ENCODE assay signal across 8 cellular contexts in the genomic region with DNA sequence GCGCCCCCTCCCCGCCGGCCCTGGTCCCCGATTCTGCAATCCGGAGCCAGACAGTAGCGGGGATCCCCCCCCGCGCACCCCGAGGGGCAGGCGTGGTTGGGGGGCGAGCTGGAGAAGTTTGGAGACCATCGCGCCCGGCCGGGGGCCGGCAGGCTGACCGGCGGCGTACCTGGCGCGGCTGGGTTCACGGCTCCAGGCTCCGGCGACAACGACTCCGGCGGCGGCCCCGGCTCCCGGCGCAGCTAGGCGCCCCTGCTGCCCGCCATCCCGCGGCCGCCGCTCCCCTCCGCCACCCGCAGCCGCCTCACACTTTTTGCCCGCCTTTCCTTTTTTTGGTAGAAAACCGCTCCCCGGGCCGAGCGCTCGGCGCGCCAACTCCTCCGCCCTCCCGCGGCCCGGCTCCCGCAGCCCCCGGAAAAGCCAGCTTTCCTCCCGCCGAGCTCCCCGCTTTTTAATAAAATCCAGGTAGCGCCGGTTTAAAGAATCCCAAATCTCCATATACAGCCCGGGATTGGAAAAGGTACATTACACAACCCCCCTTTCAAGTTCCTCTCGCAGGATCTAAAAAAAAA. TPM values are rescaled to one million over a fixed set of nuclear protein-coding genes. Genes with fewer than 3 reads are reported as not detected.
A peak's percentile ranks its signal among the peaks of the same experiment; 100 is the strongest.
DNase-seq lines count a peak whose midpoint lies in the region; ATAC-seq and TF ChIP-seq lines count a peak whose summit lies in the region.

A gene with protein sequence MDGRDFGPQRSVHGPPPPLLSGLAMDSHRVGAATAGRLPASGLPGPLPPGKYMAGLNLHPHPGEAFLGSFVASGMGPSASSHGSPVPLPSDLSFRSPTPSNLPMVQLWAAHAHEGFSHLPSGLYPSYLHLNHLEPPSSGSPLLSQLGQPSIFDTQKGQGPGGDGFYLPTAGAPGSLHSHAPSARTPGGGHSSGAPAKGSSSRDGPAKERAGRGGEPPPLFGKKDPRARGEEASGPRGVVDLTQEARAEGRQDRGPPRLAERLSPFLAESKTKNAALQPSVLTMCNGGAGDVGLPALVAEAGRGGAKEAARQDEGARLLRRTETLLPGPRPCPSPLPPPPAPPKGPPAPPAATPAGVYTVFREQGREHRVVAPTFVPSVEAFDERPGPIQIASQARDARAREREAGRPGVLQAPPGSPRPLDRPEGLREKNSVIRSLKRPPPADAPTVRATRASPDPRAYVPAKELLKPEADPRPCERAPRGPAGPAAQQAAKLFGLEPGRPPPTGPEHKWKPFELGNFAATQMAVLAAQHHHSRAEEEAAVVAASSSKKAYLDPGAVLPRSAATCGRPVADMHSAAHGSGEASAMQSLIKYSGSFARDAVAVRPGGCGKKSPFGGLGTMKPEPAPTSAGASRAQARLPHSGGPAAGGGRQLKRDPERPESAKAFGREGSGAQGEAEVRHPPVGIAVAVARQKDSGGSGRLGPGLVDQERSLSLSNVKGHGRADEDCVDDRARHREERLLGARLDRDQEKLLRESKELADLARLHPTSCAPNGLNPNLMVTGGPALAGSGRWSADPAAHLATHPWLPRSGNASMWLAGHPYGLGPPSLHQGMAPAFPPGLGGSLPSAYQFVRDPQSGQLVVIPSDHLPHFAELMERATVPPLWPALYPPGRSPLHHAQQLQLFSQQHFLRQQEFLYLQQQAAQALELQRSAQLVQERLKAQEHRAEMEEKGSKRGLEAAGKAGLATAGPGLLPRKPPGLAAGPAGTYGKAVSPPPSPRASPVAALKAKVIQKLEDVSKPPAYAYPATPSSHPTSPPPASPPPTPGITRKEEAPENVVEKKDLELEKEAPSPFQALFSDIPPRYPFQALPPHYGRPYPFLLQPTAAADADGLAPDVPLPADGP (N-terminal part only) (minus strand): TSS at position 563 of the 572 bp plus-strand sequence. CDS start 2,588 bp downstream, outside the sequence.

- no peaks in the 10 kb centered on the region for H3K36me3 Mint-ChIP-seq in activated CD8-positive, alpha-beta T cell treated with anti-CD3 and anti-CD28 coated beads, Interleukin-2, amount 10 ng/mL, durations not matched to agents 7 days and 5 days (ENCODE audit: low read depth)

- H3K4me3 ChIP-seq in foreskin fibroblast (ENCODE audit: low read depth in 1 of 2, low read length in 2 of 2), result peak within 1 kb of the TSS; percentile 97

- no peaks in the 10 kb centered on the region for H3K9me3 Mint-ChIP-seq in activated CD8-positive, alpha-beta T cell treated with anti-CD3 and anti-CD28 coated beads, Interleukin-2, amount 10 ng/mL, durations not matched to agents 7 days and 5 days (ENCODE audit: insufficient read depth)

- CTCF ChIA-PET in HEK293T (lab: Yijun Ruan, JAX), result no interaction called here
- CTCF ChIA-PET in activated CD8-positive, alpha-beta T cell treated with anti-CD3 and anti-CD28 coated beads, Interleukin-2, amount 10 ng/mL, durations not matched to agents 7 days and 5 days (lab: Charles Lee), result interaction anchor here (0.9 to 2.7 kb wide), 3 partner anchors 27 to 242 kb away, joined by 3 to 13 read pairs (median 4); no protein-coding TSS in a partner anchor

- no peak for DNase-seq in A172 (ENCODE audit: low spot score)
- DNase-seq in HEK293T (ENCODE audit: extremely low spot score), result no peak
- DNase-seq in activated CD8-positive, alpha-beta T cell treated with anti-CD3 and anti-CD28 coated beads, Interleukin-2, amount 10 ng/mL, durations not matched to agents 7 days and 5 days, result no peak
- no peak for DNase-seq in foreskin fibroblast
- no peak for DNase-seq in occipital lobe (lab: John Stamatoyannopoulos, UW)
- DNase-seq in HuH-7 (ENCODE audit: low spot score), result no peak

- peaks cover 65% of the 10 kb centered on the region for H3K27me3 Mint-ChIP-seq in activated CD8-positive, alpha-beta T cell treated with anti-CD3 and anti-CD28 coated beads, Interleukin-2, amount 10 ng/mL, durations not matched to agents 7 days and 5 days (ENCODE audit: low read depth)

- peak within 1 kb of the TSS; percentile 69 for H3K4me3 Mint-ChIP-seq in activated CD8-positive, alpha-beta T cell treated with anti-CD3 and anti-CD28 coated beads, Interleukin-2, amount 10 ng/mL, durations not matched to agents 7 days and 5 days

- POLR2A ChIA-PET in HEK293T (lab: Yijun Ruan, JAX), result no interaction called here
- POLR2A ChIA-PET in activated CD8-positive, alpha-beta T cell treated with anti-CD3 and anti-CD28 coated beads, Interleukin-2, amount 10 ng/mL, durations not matched to agents 7 days and 5 days (lab: Charles Lee), result interaction anchor here (0.9 to 3.8 kb wide), 2 partner anchors 16 to 26 kb away, joined by 3 to 20 read pairs; no protein-coding TSS in a partner anchor

- H3K27ac Mint-ChIP-seq in activated CD8-positive, alpha-beta T cell treated with anti-CD3 and anti-CD28 coated beads, Interleukin-2, amount 10 ng/mL, durations not matched to agents 7 days and 5 days, result peak within 1 kb of the TSS; percentile 61

- no peak for TF ChIP-seq CTCF in foreskin fibroblast (IDR thresholded peaks at IDR 0.05; ENCODE audit: low read depth, low read length)

- ATAC-seq in activated CD8-positive, alpha-beta T cell treated with anti-CD3 and anti-CD28 coated beads, Interleukin-2, amount 10 ng/mL, durations not matched to agents 7 days and 5 days, result no peak
- ATAC-seq in HG02678 (IDR thresholded peaks at IDR 0.05; ENCODE audit: unreplicated experiment) (no peak), GM21786 (IDR thresholded peaks at IDR 0.05; ENCODE audit: unreplicated experiment) (no peak)

- H3K4me1 Mint-ChIP-seq in activated CD8-positive, alpha-beta T cell treated with anti-CD3 and anti-CD28 coated beads, Interleukin-2, amount 10 ng/mL, durations not matched to agents 7 days and 5 days (ENCODE audit: low read depth), result peaks cover 43% of the 10 kb centered on the region

TF ChIP-seq in HEK293T, 16 proteins besides CTCF, POLR2A, EP300 and RAD21:
- no peak for TF ChIP-seq L3MBTL2 (conservative IDR thresholded peaks at IDR 0.05)
- peak; percentile 86 for TF ChIP-seq ZNF384 (IDR thresholded peaks at IDR 0.05)

RNA-seq across cellular contexts. Expression of the gene that starts here (rescaled TPM):
- total RNA-seq in A172 (2014; rRNA removed; shearing (Covaris generic)), result 15.0 and 17.4 TPM in 2 replicates
- total RNA-seq in activated CD8-positive, alpha-beta T cell treated with anti-CD3 and anti-CD28 coated beads, Interleukin-2, amount 10 ng/mL, durations not matched to agents 7 days and 5 days, result 10 to 100 TPM; 46.1 to 52.1 TPM
- total RNA-seq in occipital lobe, result 50.1 TPM
